In the genomic region with DNA sequence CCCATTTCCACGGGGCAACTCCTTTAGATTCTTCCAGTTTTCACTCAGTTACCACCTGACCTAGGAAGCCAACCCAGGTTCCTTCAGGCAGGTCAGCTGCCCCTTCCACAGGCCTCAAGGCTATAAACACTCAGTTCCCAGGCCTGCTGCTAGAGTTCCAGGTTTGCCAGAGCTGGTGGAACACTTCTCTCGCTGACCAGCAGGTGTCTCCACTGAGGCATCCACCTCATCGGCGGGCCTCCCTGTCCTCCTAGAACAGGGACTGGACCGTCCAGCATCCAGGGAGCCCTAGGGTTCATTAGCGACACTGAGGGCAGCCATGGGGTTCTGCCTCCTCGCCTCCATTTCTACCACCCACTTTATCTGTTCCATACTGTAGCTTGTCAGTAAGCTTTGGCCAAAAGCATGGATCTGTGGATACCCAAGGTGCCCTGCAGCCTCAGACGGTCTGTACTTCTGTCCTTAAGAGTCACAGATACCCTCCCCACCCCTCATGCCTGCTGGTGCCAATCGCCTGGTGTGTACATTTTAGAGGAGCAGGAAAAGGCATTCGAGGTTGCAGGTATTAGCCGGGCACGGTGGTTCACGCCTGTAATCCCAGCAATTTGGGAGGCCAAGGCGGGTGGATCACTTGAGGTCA, we compare ENCODE assay signal across 1 cellular context.
TF ChIP-seq lines count a peak whose summit lies in the region.

No MANE protein-coding gene starts in this region.

TF ChIP-seq in GM23338, 12 proteins besides CTCF, POLR2A, EP300 and RAD21 (continued from another document):
- TF ChIP-seq, protein P1, sequence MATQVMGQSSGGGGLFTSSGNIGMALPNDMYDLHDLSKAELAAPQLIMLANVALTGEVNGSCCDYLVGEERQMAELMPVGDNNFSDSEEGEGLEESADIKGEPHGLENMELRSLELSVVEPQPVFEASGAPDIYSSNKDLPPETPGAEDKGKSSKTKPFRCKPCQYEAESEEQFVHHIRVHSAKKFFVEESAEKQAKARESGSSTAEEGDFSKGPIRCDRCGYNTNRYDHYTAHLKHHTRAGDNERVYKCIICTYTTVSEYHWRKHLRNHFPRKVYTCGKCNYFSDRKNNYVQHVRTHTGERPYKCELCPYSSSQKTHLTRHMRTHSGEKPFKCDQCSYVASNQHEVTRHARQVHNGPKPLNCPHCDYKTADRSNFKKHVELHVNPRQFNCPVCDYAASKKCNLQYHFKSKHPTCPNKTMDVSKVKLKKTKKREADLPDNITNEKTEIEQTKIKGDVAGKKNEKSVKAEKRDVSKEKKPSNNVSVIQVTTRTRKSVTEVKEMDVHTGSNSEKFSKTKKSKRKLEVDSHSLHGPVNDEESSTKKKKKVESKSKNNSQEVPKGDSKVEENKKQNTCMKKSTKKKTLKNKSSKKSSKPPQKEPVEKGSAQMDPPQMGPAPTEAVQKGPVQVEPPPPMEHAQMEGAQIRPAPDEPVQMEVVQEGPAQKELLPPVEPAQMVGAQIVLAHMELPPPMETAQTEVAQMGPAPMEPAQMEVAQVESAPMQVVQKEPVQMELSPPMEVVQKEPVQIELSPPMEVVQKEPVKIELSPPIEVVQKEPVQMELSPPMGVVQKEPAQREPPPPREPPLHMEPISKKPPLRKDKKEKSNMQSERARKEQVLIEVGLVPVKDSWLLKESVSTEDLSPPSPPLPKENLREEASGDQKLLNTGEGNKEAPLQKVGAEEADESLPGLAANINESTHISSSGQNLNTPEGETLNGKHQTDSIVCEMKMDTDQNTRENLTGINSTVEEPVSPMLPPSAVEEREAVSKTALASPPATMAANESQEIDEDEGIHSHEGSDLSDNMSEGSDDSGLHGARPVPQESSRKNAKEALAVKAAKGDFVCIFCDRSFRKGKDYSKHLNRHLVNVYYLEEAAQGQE (IDR thresholded peaks at IDR 0.05; ENCODE audit: unreplicated experiment): no peak
- TF ChIP-seq JUNB (IDR thresholded peaks at IDR 0.05; ENCODE audit: unreplicated experiment) (no peak), ZNF331 (CRISPR knock-in tag; IDR thresholded peaks at IDR 0.05; ENCODE audit: low read depth) (no peak), NANOG (IDR thresholded peaks at IDR 0.05; ENCODE audit: borderline replicate concordance) (no peak), EZH2 (IDR thresholded peaks at IDR 0.05; ENCODE audit: low read depth, unreplicated experiment) (no peak), EZH2phosphoT487 (IDR thresholded peaks at IDR 0.05; ENCODE audit: unreplicated experiment) (no peak), POLR2AphosphoS5 (IDR thresholded peaks at IDR 0.05; ENCODE audit: low read depth) (no peak)
- TF ChIP-seq, protein P2, sequence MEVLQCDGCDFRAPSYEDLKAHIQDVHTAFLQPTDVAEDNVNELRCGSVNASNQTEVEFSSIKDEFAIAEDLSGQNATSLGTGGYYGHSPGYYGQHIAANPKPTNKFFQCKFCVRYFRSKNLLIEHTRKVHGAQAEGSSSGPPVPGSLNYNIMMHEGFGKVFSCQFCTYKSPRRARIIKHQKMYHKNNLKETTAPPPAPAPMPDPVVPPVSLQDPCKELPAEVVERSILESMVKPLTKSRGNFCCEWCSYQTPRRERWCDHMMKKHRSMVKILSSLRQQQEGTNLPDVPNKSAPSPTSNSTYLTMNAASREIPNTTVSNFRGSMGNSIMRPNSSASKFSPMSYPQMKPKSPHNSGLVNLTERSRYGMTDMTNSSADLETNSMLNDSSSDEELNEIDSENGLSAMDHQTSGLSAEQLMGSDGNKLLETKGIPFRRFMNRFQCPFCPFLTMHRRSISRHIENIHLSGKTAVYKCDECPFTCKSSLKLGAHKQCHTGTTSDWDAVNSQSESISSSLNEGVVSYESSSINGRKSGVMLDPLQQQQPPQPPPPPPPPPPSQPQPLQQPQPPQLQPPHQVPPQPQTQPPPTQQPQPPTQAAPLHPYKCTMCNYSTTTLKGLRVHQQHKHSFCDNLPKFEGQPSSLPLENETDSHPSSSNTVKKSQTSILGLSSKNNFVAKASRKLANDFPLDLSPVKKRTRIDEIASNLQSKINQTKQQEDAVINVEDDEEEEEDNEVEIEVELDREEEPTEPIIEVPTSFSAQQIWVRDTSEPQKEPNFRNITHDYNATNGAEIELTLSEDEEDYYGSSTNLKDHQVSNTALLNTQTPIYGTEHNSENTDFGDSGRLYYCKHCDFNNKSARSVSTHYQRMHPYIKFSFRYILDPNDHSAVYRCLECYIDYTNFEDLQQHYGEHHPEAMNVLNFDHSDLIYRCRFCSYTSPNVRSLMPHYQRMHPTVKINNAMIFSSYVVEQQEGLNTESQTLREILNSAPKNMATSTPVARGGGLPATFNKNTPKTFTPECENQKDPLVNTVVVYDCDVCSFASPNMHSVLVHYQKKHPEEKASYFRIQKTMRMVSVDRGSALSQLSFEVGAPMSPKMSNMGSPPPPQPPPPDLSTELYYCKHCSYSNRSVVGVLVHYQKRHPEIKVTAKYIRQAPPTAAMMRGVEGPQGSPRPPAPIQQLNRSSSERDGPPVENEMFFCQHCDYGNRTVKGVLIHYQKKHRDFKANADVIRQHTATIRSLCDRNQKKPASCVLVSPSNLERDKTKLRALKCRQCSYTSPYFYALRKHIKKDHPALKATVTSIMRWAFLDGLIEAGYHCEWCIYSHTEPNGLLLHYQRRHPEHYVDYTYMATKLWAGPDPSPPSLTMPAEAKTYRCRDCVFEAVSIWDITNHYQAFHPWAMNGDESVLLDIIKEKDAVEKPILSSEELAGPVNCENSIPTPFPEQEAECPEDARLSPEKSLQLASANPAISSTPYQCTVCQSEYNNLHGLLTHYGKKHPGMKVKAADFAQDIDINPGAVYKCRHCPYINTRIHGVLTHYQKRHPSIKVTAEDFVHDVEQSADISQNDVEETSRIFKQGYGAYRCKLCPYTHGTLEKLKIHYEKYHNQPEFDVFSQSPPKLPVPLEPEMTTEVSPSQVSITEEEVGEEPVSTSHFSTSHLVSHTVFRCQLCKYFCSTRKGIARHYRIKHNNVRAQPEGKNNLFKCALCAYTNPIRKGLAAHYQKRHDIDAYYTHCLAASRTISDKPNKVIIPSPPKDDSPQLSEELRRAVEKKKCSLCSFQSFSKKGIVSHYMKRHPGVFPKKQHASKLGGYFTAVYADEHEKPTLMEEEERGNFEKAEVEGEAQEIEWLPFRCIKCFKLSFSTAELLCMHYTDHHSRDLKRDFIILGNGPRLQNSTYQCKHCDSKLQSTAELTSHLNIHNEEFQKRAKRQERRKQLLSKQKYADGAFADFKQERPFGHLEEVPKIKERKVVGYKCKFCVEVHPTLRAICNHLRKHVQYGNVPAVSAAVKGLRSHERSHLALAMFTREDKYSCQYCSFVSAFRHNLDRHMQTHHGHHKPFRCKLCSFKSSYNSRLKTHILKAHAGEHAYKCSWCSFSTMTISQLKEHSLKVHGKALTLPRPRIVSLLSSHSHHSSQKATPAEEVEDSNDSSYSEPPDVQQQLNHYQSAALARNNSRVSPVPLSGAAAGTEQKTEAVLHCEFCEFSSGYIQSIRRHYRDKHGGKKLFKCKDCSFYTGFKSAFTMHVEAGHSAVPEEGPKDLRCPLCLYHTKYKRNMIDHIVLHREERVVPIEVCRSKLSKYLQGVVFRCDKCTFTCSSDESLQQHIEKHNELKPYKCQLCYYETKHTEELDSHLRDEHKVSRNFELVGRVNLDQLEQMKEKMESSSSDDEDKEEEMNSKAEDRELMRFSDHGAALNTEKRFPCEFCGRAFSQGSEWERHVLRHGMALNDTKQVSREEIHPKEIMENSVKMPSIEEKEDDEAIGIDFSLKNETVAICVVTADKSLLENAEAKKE (CRISPR knock-in tag; IDR thresholded peaks at IDR 0.05): no peak
